ENCODE assay signal across 17 cellular contexts in the genomic region with DNA sequence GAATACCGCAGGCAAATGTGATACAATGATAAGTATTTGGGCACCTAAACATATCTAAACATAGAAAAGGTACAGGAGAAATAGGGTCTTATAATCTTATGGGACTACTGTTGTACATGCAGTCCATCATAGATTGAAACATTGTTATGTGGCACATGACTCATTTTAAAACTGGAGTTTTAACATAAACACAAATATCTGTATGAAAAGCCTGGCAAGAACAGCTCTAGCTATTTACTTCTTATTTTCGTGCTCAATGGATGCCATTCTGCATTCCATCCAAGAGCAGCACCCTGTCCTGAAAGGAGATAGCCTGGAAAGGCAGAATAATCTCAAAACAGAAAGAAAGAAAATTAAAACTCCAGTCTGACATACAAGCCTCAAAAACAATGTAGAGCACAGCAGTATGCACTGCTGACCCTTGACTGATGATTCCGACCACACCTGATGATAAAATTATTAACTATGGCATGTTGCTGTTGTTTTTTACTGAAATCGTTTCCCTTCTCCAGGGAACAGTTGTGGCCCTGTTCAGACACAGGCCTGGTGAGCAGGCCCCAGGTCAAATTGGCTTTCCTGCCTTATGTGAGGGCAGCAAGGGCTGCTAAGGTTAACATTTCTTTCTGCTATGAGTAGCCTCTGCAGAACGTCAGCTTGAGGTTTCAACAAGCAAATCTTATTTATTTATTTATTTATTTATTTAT.
A peak's percentile ranks its signal among the peaks of the same experiment; 100 is the strongest.
DNase-seq lines count a peak whose midpoint lies in the region; ATAC-seq and TF ChIP-seq lines count a peak whose summit lies in the region.
"Had no signal": no experiment of that assay in that cellular context is flagged by ENCODE, and none has a peak within 500 bp of the region (broad histone marks: within the 10 kb centered on the region; RNA-seq: fewer than 3 reads in every experiment).

No MANE protein-coding gene starts in this region.

- intact Hi-C loops in sigmoid colon (cut with DNase I): loop anchor here (2.0 to 5.0 kb wide), 3 partner anchors 61 to 151 kb away; no protein-coding TSS in a partner anchor

- no peak for ATAC-seq in HG03432 (IDR thresholded peaks at IDR 0.05; ENCODE audit: unreplicated experiment)
- ATAC-seq: activated CD8-positive, alpha-beta memory T cell treated with anti-CD3 and anti-CD28 coated beads, Interleukin-2, amount 10 ng/mL, durations not matched to agents 7 days and 5 days; left colon; Panc1 had no signal

- H3K27me3 ChIP-seq in sigmoid colon (no peaks in the 10 kb centered on the region), WERI-Rb-1 (ENCODE audit: insufficient read depth, low read depth, severe bottlenecking) (no peaks in the 10 kb centered on the region)
- H3K27me3 ChIP-seq: MG63 had no signal

- TF ChIP-seq EP300 in sigmoid colon (IDR thresholded peaks at IDR 0.05): no peak

- TF ChIP-seq CTCF in AG10803 (conservative IDR thresholded peaks at IDR 0.05; ENCODE audit: low read length) (peak; percentile 37), fibroblast of mammary gland (conservative IDR thresholded peaks at IDR 0.05; ENCODE audit: control insufficient read depth, insufficient read depth, low read depth, low read length) (no peak), sigmoid colon (IDR thresholded peaks at IDR 0.05) (no peak), WERI-Rb-1 (IDR thresholded peaks at IDR 0.05; ENCODE audit: low read depth, low read length) (no peak)

- H3K9me3 ChIP-seq in sigmoid colon (peaks cover 0 to 3% (median 0%) of the 10 kb centered on the region in 4 donors), WERI-Rb-1 (ENCODE audit: severe bottlenecking) (no peaks in the 10 kb centered on the region)
- H3K9me3 ChIP-seq: MG63, prostate gland had no signal

- H3K27ac ChIP-seq in angular gyrus (ENCODE audit: low read depth, low read length): peak overlapping the region; percentile 75
- H3K27ac ChIP-seq in sigmoid colon: peak overlapping the region; percentile 27 to 81 (median 74)
- H3K27ac ChIP-seq in WERI-Rb-1: no peak overlapping the region
- H3K27ac ChIP-seq: prostate gland had no signal

- peaks cover 0 to 77% (median 63%) of the 10 kb centered on the region in 4 donors for H3K4me1 ChIP-seq in sigmoid colon
- H3K4me1 ChIP-seq: prostate gland had no signal

- 74 to 80% methylated on average over 5 of the region's 5 CpGs for WGBS in sigmoid colon, 2 donors

- H3K36me3 ChIP-seq in sigmoid colon (no peaks in the 10 kb centered on the region), WERI-Rb-1 (no peaks in the 10 kb centered on the region)
- H3K36me3 ChIP-seq: MG63, prostate gland had no signal

- H3K4me3 ChIP-seq in AG10803 (ENCODE audit: low read length) (no peak overlapping the region), fibroblast of mammary gland (ENCODE audit: control insufficient read depth, low read depth, low read length) (no peak overlapping the region), sigmoid colon (no peak overlapping the region), WERI-Rb-1 (ENCODE audit: low read depth, low read length) (no peak overlapping the region)
- H3K4me3 ChIP-seq: MG63, prostate gland had no signal

- peak; percentile 37 for DNase-seq in AG10803 (ENCODE audit: low read depth)
- peak; percentile 35 for DNase-seq in fibroblast of mammary gland (ENCODE audit: low read depth)
- DNase-seq in sigmoid colon: no peak
- no peak for DNase-seq in COLO668 (lab: John Stamatoyannopoulos, UW; ENCODE audit: unreplicated experiment)
- no peak for DNase-seq in WERI-Rb-1
- DNase-seq in RKO (ENCODE audit: low spot score): no peak
- DNase-seq: activated CD8-positive, alpha-beta memory T cell treated with anti-CD3 and anti-CD28 coated beads, Interleukin-2, amount 10 ng/mL, durations not matched to agents 7 days and 5 days; activated effector memory CD4-positive, alpha-beta T cell treated with anti-CD3 and anti-CD28 coated beads, Interleukin-2, amount 50 U/mL, for 16 hours; left colon; MG63; NCI-H187 treated with DMSO at 0.1 percent for 48 hours; NCI-H526 treated with DMSO at 0.1 percent for 48 hours; stimulated activated CD4-positive, alpha-beta T cell treated with anti-CD3 and anti-CD28 coated beads, Interleukin-15, amount 100 ng/mL, for 24 hours had no signal

- TF ChIP-seq POLR2A in sigmoid colon (IDR thresholded peaks at IDR 0.05): no peak

Comparison
In these comparisons a context has a peak if more than half of its experiments do, and no peak if none do; other contexts are left out.
1. DNase-seq: peak in AG10803 (single experiment) and fibroblast of mammary gland (single experiment); none in sigmoid colon (single experiment), COLO668 (single experiment), WERI-Rb-1 (single experiment) and RKO (single experiment).